8 cellular contexts compared by ENCODE assay signal in the genomic region with DNA sequence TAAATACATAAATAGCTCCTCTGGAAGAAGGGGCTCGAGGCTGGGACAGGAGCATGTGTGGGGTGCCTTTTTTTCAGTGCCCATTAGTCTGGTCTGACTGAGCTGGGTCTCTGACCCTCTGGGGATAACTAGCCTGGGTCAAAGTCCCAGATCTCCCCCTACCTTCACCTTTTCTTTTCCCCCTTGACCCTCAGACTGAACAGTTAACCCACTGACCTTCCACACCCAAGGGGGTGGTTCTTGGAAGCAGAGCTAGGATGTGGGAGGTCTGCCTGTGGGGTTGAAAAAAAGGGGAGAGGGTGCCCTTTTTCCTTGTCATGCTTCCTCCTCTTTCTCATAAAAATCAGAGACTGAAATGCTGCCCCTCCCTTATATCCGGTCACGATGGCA. TPM values are rescaled to one million over a fixed set of nuclear protein-coding genes. Genes with fewer than 3 reads are reported as not detected.
DNase-seq lines count a peak whose midpoint lies in the region; ATAC-seq, FAIRE-seq and TF ChIP-seq lines count a peak whose summit lies in the region.

No MANE protein-coding gene starts in this region.

- intact Hi-C loops in Caco-2 (cut with micrococcal nuclease; ENCODE audit: unreplicated experiment), result loop anchor here (5.0 kb wide), 1 partner anchor 279 kb away; a partner anchor contains a TSS
- intact Hi-C loops in Panc1 (cut with micrococcal nuclease; ENCODE audit: unreplicated experiment), result loop anchor here (5.0 kb wide), 1 partner anchor 164 kb away; no protein-coding TSS in a partner anchor
- intact Hi-C loops in pancreas (cut with DNase I), result loop anchor here in 2 of 3 donors (10.0 kb wide), 2 partner anchors 154 to 244 kb away; a partner anchor contains a TSS

- H3K9me3 ChIP-seq in Caco-2 (no peaks in the 10 kb centered on the region), Panc1 (ENCODE audit: control insufficient read depth, insufficient read depth, low read depth, low read length) (no peaks in the 10 kb centered on the region), pancreas (no peaks in the 10 kb centered on the region)

- in situ Hi-C loops in Panc1 (cut with HindIII; ENCODE audit: low pct_unique_long_range_greater_than_20kb, low sequenced_read_pairs), result no loop called here

- BruUV-seq in Caco-2 (replicated peaks; lab: Mats Ljungman, UMichigan) (TSS peak; percentile 87), Panc1 (replicated peaks; lab: Mats Ljungman, UMichigan) (no TSS peak)

- ATAC-seq in Panc1 (no peak), pancreas (no peak), GM19351 (IDR thresholded peaks at IDR 0.05; ENCODE audit: unreplicated experiment) (no peak), GM18498 (IDR thresholded peaks at IDR 0.05; ENCODE audit: unreplicated experiment) (no peak)

- DNase-seq in Caco-2 (no peak), Panc1 (ENCODE audit: low read depth, low spot score) (no peak), epithelial cell of esophagus (ENCODE audit: low read depth) (no peak), pancreas (no peak), activated gamma-delta T cell treated with Interleukin-2 at 50 U/mL for 16 hours (no peak), GM20000 (ENCODE audit: low spot score) (no peak)

- H3K27me3 Mint-ChIP-seq in Caco-2 (ENCODE audit: insufficient read depth, unreplicated experiment), result peaks cover 3% of the 10 kb centered on the region

- H3K4me1 ChIP-seq in Caco-2 (peaks cover 28% of the 10 kb centered on the region), Panc1 (ENCODE audit: control insufficient read depth, insufficient read depth, low read length) (peaks cover 15% of the 10 kb centered on the region), pancreas (peaks cover 0 to 12% (median 10%) of the 10 kb centered on the region in 3 donors)

- H3K36me3 ChIP-seq in Caco-2 (ENCODE audit: control insufficient read depth, insufficient read depth, low read length) (no peaks in the 10 kb centered on the region), Panc1 (ENCODE audit: control insufficient read depth, insufficient read depth, low read length) (no peaks in the 10 kb centered on the region), pancreas (no peaks in the 10 kb centered on the region)

- peaks cover 31% of the 10 kb centered on the region for H3K4me1 Mint-ChIP-seq in Caco-2 (ENCODE audit: low read depth, unreplicated experiment)

- peaks cover 7% of the 10 kb centered on the region for H3K36me3 Mint-ChIP-seq in Caco-2 (ENCODE audit: insufficient read depth, unreplicated experiment)

- H3K4me3 ChIP-seq in Caco-2 (ENCODE audit: low read depth, low read length) (peak overlapping the region; percentile 48), Panc1 (ENCODE audit: low read depth in 2 of 2, low read length in 2 of 2) (peak overlapping the region; percentile 72 to 73), epithelial cell of esophagus (ENCODE audit: low read length) (peak overlapping the region; percentile 49), pancreas (peak overlapping the region in 3 of 4 donors; percentile 53 to 70 (median 59))

- POLR2A ChIA-PET in Caco-2 (lab: Charles Lee), result interaction anchor here (0.6 to 1.2 kb wide), 2 partner anchors 229 to 732 kb away, joined by 3 to 4 read pairs; a partner anchor contains a TSS
- POLR2A ChIA-PET in Panc1 (lab: Charles Lee), result interaction anchor here (0.7 kb wide), 1 partner anchor 407 kb away, joined by 8 read pairs; no protein-coding TSS in a partner anchor

- H3K27me3 ChIP-seq in Caco-2 (replicated peaks; ENCODE audit: control insufficient read depth, insufficient read depth, low read length), result no peaks in the 10 kb centered on the region
- no peaks in the 10 kb centered on the region for H3K27me3 ChIP-seq in Panc1 (ENCODE audit: control insufficient read depth, insufficient read depth, low read length)
- no peaks in the 10 kb centered on the region for H3K27me3 ChIP-seq in pancreas

- CTCF ChIA-PET in Caco-2 (lab: Charles Lee), result interaction anchor here (0.7 to 1.9 kb wide), 13 partner anchors 12 to 278 kb away, joined by 3 to 14 read pairs (median 3); a partner anchor contains a TSS
- CTCF ChIA-PET in Panc1 (lab: Charles Lee), result interaction anchor here (0.6 to 1.2 kb wide), 6 partner anchors 8 to 277 kb away, joined by 3 to 6 read pairs (median 3); no protein-coding TSS in a partner anchor

- TF ChIP-seq CTCF in Caco-2 (IDR thresholded peaks at IDR 0.05; ENCODE audit: insufficient read depth in 1 of 2, low read depth in 1 of 2, low read length in 1 of 2, severe bottlenecking in 1 of 2, unreplicated experiment in 1 of 2), result no peak
- no peak for TF ChIP-seq CTCF in Panc1 (IDR thresholded peaks at IDR 0.05)
- TF ChIP-seq CTCF in epithelial cell of esophagus (IDR thresholded peaks at IDR 0.05; ENCODE audit: insufficient read depth, low read depth, low read length, missing control alignments), result no peak
- no peak for TF ChIP-seq CTCF in pancreas (IDR thresholded peaks at IDR 0.05)
- TF ChIP-seq CTCF in GM20000 (IDR thresholded peaks at IDR 0.05; ENCODE audit: extremely low read depth, missing control alignments), result no peak

- FAIRE-seq in pancreas (lab: Jason Lieb, UNC), result no peak

- H3K4me3 Mint-ChIP-seq in Caco-2 (ENCODE audit: unreplicated experiment), result peak overlapping the region; percentile 81

- peak overlapping the region; percentile 89 for H3K27ac ChIP-seq in Panc1 (ENCODE audit: low read length)
- H3K27ac ChIP-seq in pancreas, result peak overlapping the region in 2 of 4 donors; percentile 50 to 69

- peak overlapping the region; percentile 79 for H3K27ac Mint-ChIP-seq in Caco-2 (ENCODE audit: unreplicated experiment)

- WGBS in pancreas, 2 donors, result 35 to 36% methylated on average over 3 of the region's 3 CpGs

- no peaks in the 10 kb centered on the region for H3K9me3 Mint-ChIP-seq in Caco-2 (ENCODE audit: unreplicated experiment)

RNA-seq across cellular contexts. Expression of a gene that starts 0.9 kb away (rescaled TPM):
- total RNA-seq in Caco-2 (2022), result 0.48 and 0.53 TPM in 2 replicates
- total RNA-seq in Panc1 (2021; ENCODE audit: unreplicated experiment), result 6.5 TPM
- polyA plus RNA-seq in Panc1 (2012; ENCODE audit: insufficient read length), result 7.7 TPM
- 1 to 10 TPM in 1 of 6 donors, under 1 TPM in 3, not detected in 2; 0.06 to 2.2 (median 0.79) TPM for total RNA-seq in pancreas
- polyA plus RNA-seq in pancreas, result under 1 TPM; 0.19 TPM

RNA-seq across cellular contexts. Expression of a gene that starts 3.6 kb away (rescaled TPM):
- total RNA-seq in Caco-2 (2022) (9.1 and 13.9 TPM in 2 replicates), Panc1 (2021; ENCODE audit: unreplicated experiment) (0.59 TPM), pancreas (10 to 100 TPM in 1 of 6 donors, under 1 TPM in 1, not detected in 4; 0.24 to 17.8 TPM)
- 0.35 TPM for polyA plus RNA-seq in Panc1 (2012; ENCODE audit: insufficient read length)
- polyA plus RNA-seq in pancreas, result under 1 TPM in 1 of 2 donors, not detected in 1; 0.05 TPM

RNA-seq across cellular contexts. Expression of a gene that starts 21.0 kb away (rescaled TPM):
- total RNA-seq in Caco-2 (2022) (0.75 and 1.8 TPM in 2 replicates), Panc1 (2021; ENCODE audit: unreplicated experiment) (0.92 TPM), pancreas (10 to 100 TPM in 1 of 6 donors, 1 to 10 TPM in 3, under 1 TPM in 2; 0.39 to 11.7 (median 3.6) TPM)
- polyA plus RNA-seq in Panc1 (2012; ENCODE audit: insufficient read length), result 0.22 TPM
- 1 to 10 TPM; 6.2 to 6.5 TPM for polyA plus RNA-seq in pancreas

RNA-seq across cellular contexts. Expression of a gene that starts 24.1 kb away (rescaled TPM):
- total RNA-seq in Caco-2 (2022) (not detected in 2 replicates), Panc1 (2021; ENCODE audit: unreplicated experiment) (not detected), pancreas (under 1 TPM in 2 of 6 donors, not detected in 4; 0.09 TPM)
- not detected for polyA plus RNA-seq in Panc1 (2012; ENCODE audit: insufficient read length)
- not detected for polyA plus RNA-seq in pancreas

RNA-seq across cellular contexts. Expression of a gene that starts 27.8 kb away (rescaled TPM):
- total RNA-seq in Caco-2 (2022) (33.7 and 36.2 TPM in 2 replicates), Panc1 (2021; ENCODE audit: unreplicated experiment) (56.5 TPM), pancreas (10 to 100 TPM; 22.9 to 39.8 (median 25.5) TPM)
- 54.2 TPM for polyA plus RNA-seq in Panc1 (2012; ENCODE audit: insufficient read length)
- 10 to 100 TPM; 14.5 to 16.8 TPM for polyA plus RNA-seq in pancreas
